In the genomic region with DNA sequence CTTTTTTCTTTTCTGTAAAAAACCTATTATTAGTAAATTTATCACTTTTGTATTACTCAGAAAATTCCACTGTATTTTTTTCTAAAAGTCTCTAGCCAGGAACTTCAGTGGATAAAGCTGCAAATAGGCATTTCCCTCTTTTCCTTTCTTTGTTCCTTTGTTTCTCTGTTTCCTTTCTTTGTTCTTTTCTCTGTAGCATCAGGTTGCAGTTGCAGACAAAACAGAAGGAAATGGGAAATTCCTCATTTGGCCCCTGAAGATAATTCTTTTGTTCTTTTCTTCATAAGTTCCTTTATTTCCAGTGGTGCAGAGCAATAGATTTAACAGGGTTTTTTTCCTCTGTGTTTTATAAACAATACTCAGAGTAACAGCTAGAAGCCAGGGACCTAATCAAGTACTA, we compare ENCODE assay signal across 1 cellular context.
TF ChIP-seq lines count a peak whose summit lies in the region.

No MANE protein-coding gene starts in this region.

TF ChIP-seq in GM23338, 12 proteins besides CTCF, POLR2A, EP300 and RAD21 (continued from another document):
- TF ChIP-seq, protein P1, sequence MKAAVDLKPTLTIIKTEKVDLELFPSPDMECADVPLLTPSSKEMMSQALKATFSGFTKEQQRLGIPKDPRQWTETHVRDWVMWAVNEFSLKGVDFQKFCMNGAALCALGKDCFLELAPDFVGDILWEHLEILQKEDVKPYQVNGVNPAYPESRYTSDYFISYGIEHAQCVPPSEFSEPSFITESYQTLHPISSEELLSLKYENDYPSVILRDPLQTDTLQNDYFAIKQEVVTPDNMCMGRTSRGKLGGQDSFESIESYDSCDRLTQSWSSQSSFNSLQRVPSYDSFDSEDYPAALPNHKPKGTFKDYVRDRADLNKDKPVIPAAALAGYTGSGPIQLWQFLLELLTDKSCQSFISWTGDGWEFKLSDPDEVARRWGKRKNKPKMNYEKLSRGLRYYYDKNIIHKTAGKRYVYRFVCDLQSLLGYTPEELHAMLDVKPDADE (IDR thresholded peaks at IDR 0.05) = no peak
- TF ChIP-seq ZNF331 (CRISPR knock-in tag; IDR thresholded peaks at IDR 0.05; ENCODE audit: low read depth) = no peak
